In genomic region chr3:184611606-184612304, GRCh38 we compare ENCODE assay signal across 20 cellular contexts. TPM values are rescaled to one million over a fixed set of nuclear protein-coding genes. Genes with fewer than 3 reads are reported as not detected.
DNase-seq lines count a peak whose midpoint lies in the region; ATAC-seq, FAIRE-seq and TF ChIP-seq lines count a peak whose summit lies in the region.
"Had no signal": no experiment of that assay in that cellular context is flagged by ENCODE, and none has a peak within 500 bp of the region (broad histone marks: within the 10 kb centered on the region; RNA-seq: fewer than 3 reads in every experiment).

No MANE protein-coding gene starts in this region.

- H3K4me3 Mint-ChIP-seq in MCF 10A (ENCODE audit: unreplicated experiment): no peak overlapping the region
- H3K4me3 Mint-ChIP-seq: CD14-positive monocyte had no signal

- POLR2A ChIA-PET in MCF 10A (lab: Yijun Ruan, JAX): no interaction called here

- no peak overlapping the region for H3K4me3 ChIP-seq in breast epithelium
- H3K4me3 ChIP-seq in bronchial epithelial cell (ENCODE audit: low read depth, low read length): no peak overlapping the region
- no peak overlapping the region for H3K4me3 ChIP-seq in sigmoid colon

- intact Hi-C loops in breast epithelium (cut with DNase I; ENCODE audit: low total_unique reads): no loop called here
- intact Hi-C loops in MCF 10A (cut with micrococcal nuclease): no loop called here
- intact Hi-C loops in sigmoid colon (cut with DNase I): no loop called here

- no peak for ATAC-seq in GM18868 (IDR thresholded peaks at IDR 0.05; ENCODE audit: unreplicated experiment)
- ATAC-seq: HepG2 had no signal

- H3K9me3 Mint-ChIP-seq in MCF 10A (ENCODE audit: unreplicated experiment): no peaks in the 10 kb centered on the region

- no peaks in the 10 kb centered on the region for H3K36me3 Mint-ChIP-seq in MCF 10A (ENCODE audit: insufficient read depth, unreplicated experiment)

- H3K27me3 ChIP-seq in breast epithelium (no peaks in the 10 kb centered on the region), bronchial epithelial cell (ENCODE audit: control insufficient read depth, insufficient read depth, low read length) (no peaks in the 10 kb centered on the region), sigmoid colon (no peaks in the 10 kb centered on the region)

- H3K36me3 ChIP-seq in breast epithelium: no peaks in the 10 kb centered on the region
- no peaks in the 10 kb centered on the region for H3K36me3 ChIP-seq in bronchial epithelial cell (ENCODE audit: control insufficient read depth, insufficient read depth, low read length)
- no peaks in the 10 kb centered on the region for H3K36me3 ChIP-seq in sigmoid colon

- FAIRE-seq in bronchial epithelial cell (lab: Jason Lieb, UNC): peak; percentile 83
- FAIRE-seq: HepG2, RCC 7860 had no signal

- TF ChIP-seq EP300 in sigmoid colon (IDR thresholded peaks at IDR 0.05): no peak

- CTCF ChIA-PET in MCF 10A (lab: Yijun Ruan, JAX): interaction anchor here (1.4 kb wide), 1 partner anchor 11 kb away, joined by 3 read pairs; no protein-coding TSS in a partner anchor

- no peak overlapping the region for H3K27ac Mint-ChIP-seq in MCF 10A (ENCODE audit: low read depth, unreplicated experiment)
- H3K27ac Mint-ChIP-seq: CD14-positive monocyte had no signal

- H3K27me3 Mint-ChIP-seq in MCF 10A (ENCODE audit: insufficient read depth, unreplicated experiment): no peaks in the 10 kb centered on the region

- TF ChIP-seq CTCF in breast epithelium (IDR thresholded peaks at IDR 0.05) (no peak), MCF 10A (IDR thresholded peaks at IDR 0.05; ENCODE audit: unreplicated experiment) (no peak), bronchial epithelial cell (IDR thresholded peaks at IDR 0.05; ENCODE audit: insufficient read depth, low read length, severe bottlenecking) (no peak), sigmoid colon (IDR thresholded peaks at IDR 0.05) (no peak)

- H3K4me1 Mint-ChIP-seq in MCF 10A (ENCODE audit: insufficient read depth, unreplicated experiment): no peaks in the 10 kb centered on the region

- no peaks in the 10 kb centered on the region for H3K4me1 ChIP-seq in breast epithelium
- no peaks in the 10 kb centered on the region for H3K4me1 ChIP-seq in sigmoid colon

- no peak for TF ChIP-seq POLR2A in breast epithelium (IDR thresholded peaks at IDR 0.05)
- no peak for TF ChIP-seq POLR2A in sigmoid colon (IDR thresholded peaks at IDR 0.05)

- peak overlapping the region; percentile 25 to 69 for H3K27ac ChIP-seq in breast epithelium
- no peak overlapping the region for H3K27ac ChIP-seq in sigmoid colon
- H3K27ac ChIP-seq: 22Rv1, KMS-11 had no signal

- DNase-seq in breast epithelium (ENCODE audit: low spot score in 2 of 2) (no peak), MCF 10A (ENCODE audit: unreplicated experiment) (no peak), bronchial epithelial cell (ENCODE audit: low read depth) (no peak), iris pigment epithelial cell (ENCODE audit: low read depth) (peak; percentile 17), sigmoid colon (peak; percentile 69)
- no peak for DNase-seq in stimulated activated CD4-positive, alpha-beta T cell treated with anti-CD3 and anti-CD28 coated beads, Interleukin-4, amount 100 ng/mL, for 4 hours
- no peak for DNase-seq in activated T-cell treated with anti-CD3 and anti-CD28 coated beads, Interleukin-2, amount 50 U/mL, for 48 hours
- DNase-seq: DMS79 treated with DMSO at 0.1 percent for 48 hours; NCI-H1417; NCI-H187 treated with DMSO at 0.1 percent for 48 hours; NCI-H345; NCI-H69; NK-92 treated with Interleukin-12 subunit alpha and Interleukin-12 subunit beta, amount 100 ng/mL, for 24 hours; SHP77 had no signal

- no TSS peak for BruUV-seq in MCF 10A (replicated peaks; lab: Mats Ljungman, UMichigan)

- WGBS in sigmoid colon, 2 donors: 82 to 84% methylated on average over 8 of the region's 8 CpGs

- H3K9me3 ChIP-seq in breast epithelium (no peaks in the 10 kb centered on the region), sigmoid colon (no peaks in the 10 kb centered on the region)

RNA-seq across cellular contexts. Expression of gene EPHB3, which starts 50.2 kb away (rescaled TPM):
- total RNA-seq in breast epithelium: 10 to 100 TPM in 1 of 3 donors, 1 to 10 TPM in 1, under 1 TPM in 1; 0.32 to 25.3 (median 7.9) TPM
- 4.0 and 5.4 TPM in 2 replicates for total RNA-seq in MCF 10A (2022)
- 9.2 and 16.8 TPM in 2 replicates for total RNA-seq in bronchial epithelial cell
- 1 to 10 TPM; 1.8 to 2.8 (median 2.2) TPM for total RNA-seq in sigmoid colon
- 10 to 100 TPM in 1 of 3 donors, 1 to 10 TPM in 2; 1.6 to 20.2 (median 1.8) TPM for polyA plus RNA-seq in sigmoid colon
- total RNA-seq: HepG2 had no signal

Comparison
In these comparisons a context has a peak if more than half of its experiments do, and no peak if none do; other contexts are left out.
1. DNase-seq: peak in iris pigment epithelial cell (single experiment) and sigmoid colon (single experiment); none in breast epithelium (0 of 2), MCF 10A (single experiment), bronchial epithelial cell (single experiment), stimulated activated CD4-positive, alpha-beta T cell treated with anti-CD3 and anti-CD28 coated beads, Interleukin-4, amount 100 ng/mL, for 4 hours (0 of 2) and activated T-cell treated with anti-CD3 and anti-CD28 coated beads, Interleukin-2, amount 50 U/mL, for 48 hours (0 of 2).
2. H3K27ac ChIP-seq: peak in breast epithelium (2 of 2); none in sigmoid colon (0 of 4).